38 cellular contexts compared by ENCODE assay signal in the genomic region with DNA sequence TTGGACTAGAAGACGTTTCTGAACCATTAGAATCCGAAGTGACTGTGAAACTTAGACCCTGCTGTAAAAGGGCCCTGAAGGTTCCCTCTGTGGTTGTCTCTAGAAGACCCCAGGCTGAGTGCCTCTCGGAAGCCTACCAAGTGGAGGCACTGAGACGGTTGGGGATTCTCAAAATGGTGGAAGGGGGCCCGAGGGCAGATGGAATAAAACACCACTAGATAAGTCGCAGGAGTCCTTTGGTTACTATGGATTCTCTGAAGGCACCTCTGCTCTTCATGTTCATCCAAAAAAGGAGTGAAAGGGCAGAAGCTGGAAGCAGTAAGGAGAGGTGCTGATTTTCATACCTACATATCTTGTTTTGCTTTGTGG. TPM values are rescaled to one million over a fixed set of nuclear protein-coding genes. Genes with fewer than 3 reads are reported as not detected.
"Had no signal": no experiment of that assay in that cellular context is flagged by ENCODE, and none has a peak within 500 bp of the region (broad histone marks: within the 10 kb centered on the region; RNA-seq: fewer than 3 reads in every experiment).

No MANE protein-coding gene starts in this region.

- H3K36me3 ChIP-seq: MG63 had no signal

- H3K4me3 ChIP-seq: MG63 had no signal

- H3K9me3 ChIP-seq: MG63 had no signal

- DNase-seq: Karpas-422, Kasumi-1, MG63, MM.1S, MV-4-11, NCI-H1048, NCI-H1092, NCI-H1092 treated with DMSO at 0.1 percent for 48 hours, NCI-H1105, NCI-H1105 treated with DMSO at 0.1 percent for 48 hours, NCI-H1417, NCI-H1417 treated with DMSO at 0.1 percent for 48 hours, NCI-H1436, NCI-H1436 treated with DMSO at 0.1 percent for 48 hours, NCI-H146, NCI-H1694, NCI-H1694 treated with DMSO at 0.1 percent for 48 hours, NCI-H187, NCI-H187 treated with DMSO at 0.1 percent for 48 hours, NCI-H1930, NCI-H2029, NCI-H2029 treated with DMSO at 0.1 percent for 48 hours, NCI-H2081, NCI-H2081 treated with DMSO at 0.1 percent for 48 hours, NCI-H2107, NCI-H2171, NCI-H2171 treated with DMSO at 0.1 percent for 48 hours, NCI-H2227 treated with DMSO at 0.1 percent for 48 hours, NCI-H226, NCI-H345, NCI-H446, NCI-H446 treated with DMSO at 0.1 percent for 48 hours, NCI-H510A, NCI-H510A treated with DMSO at 0.1 percent for 48 hours had no signal

RNA-seq across cellular contexts. Expression of a gene that starts 4.0 kb away (rescaled TPM):
- total RNA-seq: LHCN-M2, M059J, MCF 10A, NCI-H460 had no signal
